20 cellular contexts compared by ENCODE assay signal in genomic region chr4:173125216-173125812, GRCh38. TPM values are rescaled to one million over a fixed set of nuclear protein-coding genes. Genes with fewer than 3 reads are reported as not detected.
DNase-seq lines count a peak whose midpoint lies in the region; ATAC-seq, FAIRE-seq and TF ChIP-seq lines count a peak whose summit lies in the region.
"Had no signal": no experiment of that assay in that cellular context is flagged by ENCODE, and none has a peak within 500 bp of the region (broad histone marks: within the 10 kb centered on the region; RNA-seq: fewer than 3 reads in every experiment).

No MANE protein-coding gene starts in this region.

- no peaks in the 10 kb centered on the region for H3K9me3 ChIP-seq in K562 (replicated peaks; ENCODE audit: control insufficient read depth, insufficient read depth, low read depth, low read length)
- H3K9me3 ChIP-seq: SJCRH30 had no signal

- no peak overlapping the region for H3K4me2 ChIP-seq in K562 (ENCODE audit: insufficient read depth, low read length)

- peak; percentile 26 for FAIRE-seq in K562 (lab: Jason Lieb, UNC)
- FAIRE-seq: RCC 7860 had no signal

- H3K79me2 ChIP-seq in K562 (ENCODE audit: control insufficient read depth, insufficient read depth, low read length) = no peaks in the 10 kb centered on the region

- intact Hi-C loops in K562 (cut with micrococcal nuclease) (no loop called here), cardiac septum (cut with DNase I) (no loop called here)

- no TSS peak for BruUV-seq in K562 (replicated peaks; lab: Mats Ljungman, UMichigan)

- H4K20me1 ChIP-seq in K562 (replicated peaks; ENCODE audit: control insufficient read depth, insufficient read depth, low read length) = no peaks in the 10 kb centered on the region

- DNase-seq in EH (ENCODE audit: low read depth) (peak; percentile 16), K562 (ENCODE audit: extremely low read depth in 1 of 4, low spot score in 3 of 4) (no peak), kidney tubule cell (ENCODE audit: low spot score) (peak; percentile 32), NCI-H1092 treated with DMSO at 0.1 percent for 48 hours (lab: John Stamatoyannopoulos, UW) (no peak), cardiac septum (ENCODE audit: low spot score) (no peak), GM13976 (ENCODE audit: low spot score) (no peak), NCI-H510A treated with DMSO at 0.1 percent for 48 hours (lab: John Stamatoyannopoulos, UW) (no peak)
- DNase-seq: 8988T, AML-193, H9, HFFc6, NCI-H1092, NCI-H1436 treated with DMSO at 0.1 percent for 48 hours, NCI-H1930, NCI-H510A, NCI-H774, SJCRH30 had no signal

- peaks cover 11 to 22% of the 10 kb centered on the region in 2 experiments; a peak in 3 of 5 replicates for H3K4me1 ChIP-seq in K562 (replicated peaks in 1 of 2; ENCODE audit: control insufficient read depth in 2 of 2, insufficient read depth in 2 of 2, low read length in 2 of 2)

- H3K4me3 ChIP-seq in K562 = no peak overlapping the region
- H3K4me3 ChIP-seq: SJCRH30 had no signal

- WGBS in K562 (ENCODE audit: insufficient coverage, low coverage, missing lambda C conversion rate) = 28% methylated on average over 4 of the region's 4 CpGs

- TF ChIP-seq CTCF in K562 (IDR thresholded peaks at IDR 0.05 in 2 of 3, conservative IDR thresholded peaks at IDR 0.05 in 1 of 3; ENCODE audit: insufficient read depth in 2 of 3, low read depth in 1 of 3, low read length in 3 of 3) (no peak), GM13976 (IDR thresholded peaks at IDR 0.05; ENCODE audit: borderline replicate concordance, control extremely low read depth, extremely low read depth, insufficient read depth, missing control alignments) (no peak)

- no peaks in the 10 kb centered on the region for H3K27me3 ChIP-seq in K562 (ENCODE audit: control insufficient read depth in 2 of 2, insufficient read depth in 2 of 2, low read length in 2 of 2)
- H3K27me3 ChIP-seq: SJCRH30 had no signal

- no peak for TF ChIP-seq RAD21 in K562 (CRISPR knock-in tag; conservative IDR thresholded peaks at IDR 0.05 in 1 of 2, IDR thresholded peaks at IDR 0.05 in 1 of 2)

- peak overlapping the region; percentile 47; the same call in 1 of the 2 replicates for H2AFZ ChIP-seq in K562 (ENCODE audit: low read depth, low read length)

- no peak for TF ChIP-seq EP300 in K562 (IDR thresholded peaks at IDR 0.05; ENCODE audit: low read length)

- H3K9ac ChIP-seq in K562 (ENCODE audit: insufficient read depth in 1 of 2, low read depth in 2 of 2, low read length in 2 of 2) = no peak overlapping the region

- CTCF ChIA-PET in K562 (lab: Yijun Ruan, JAX; ENCODE audit: low intra/inter-chr PET ratio) = no interaction called here

- POLR2A ChIA-PET in K562 (lab: Yijun Ruan, JAX) = no interaction called here

- TF ChIP-seq POLR2A in K562 (conservative IDR thresholded peaks at IDR 0.05) = no peak

- no peaks in the 10 kb centered on the region for H3K9me1 ChIP-seq in K562 (ENCODE audit: control insufficient read depth, insufficient read depth, low read length)

- in situ Hi-C loops in K562 (cut with MboI) = no loop called here
- in situ Hi-C loops in GM13976 (cut with MboI; ENCODE audit: low sequenced_read_pairs, unreplicated experiment) = no loop called here

- ATAC-seq in K562 = no peak; the same call in 2 of the 3 replicates

- no peaks in the 10 kb centered on the region for H3K36me3 ChIP-seq in K562 (ENCODE audit: control insufficient read depth, insufficient read depth, low read length)
- H3K36me3 ChIP-seq: SJCRH30 had no signal

- H3K27ac ChIP-seq in K562 (ENCODE audit: extremely low read depth, low read depth, low read length) = no peak overlapping the region
- H3K27ac ChIP-seq: C4-2B, SJCRH30 had no signal

TF ChIP-seq in PFSK-1, 5 proteins besides CTCF, POLR2A, EP300 and RAD21 (continues in another document):
- TF ChIP-seq POLR2AphosphoS5 (IDR thresholded peaks at IDR 0.05; ENCODE audit: low read depth, low read length) (no peak), REST (IDR thresholded peaks at IDR 0.05; ENCODE audit: insufficient read depth in 1 of 2, low read depth in 2 of 2, low read length in 2 of 2) (no peak), TAF1 (IDR thresholded peaks at IDR 0.05; ENCODE audit: borderline replicate concordance, insufficient read depth, low read length) (no peak), SIN3A (IDR thresholded peaks at IDR 0.05; ENCODE audit: borderline replicate concordance, insufficient read depth, low read length) (0 out of 2 replicates have a peak, but pooled peaks have one; percentile 19)

TF ChIP-seq in K562, 482 proteins besides CTCF, POLR2A, EP300 and RAD21 (continues in another document):
- TF ChIP-seq ARID1B (IDR thresholded peaks at IDR 0.05) = peak; percentile 36
- TF ChIP-seq HLTF (IDR thresholded peaks at IDR 0.05) = no peak
- TF ChIP-seq MEF2A (IDR thresholded peaks at IDR 0.05; ENCODE audit: control insufficient read depth, low read depth, low read length) = no peak
- no peak for TF ChIP-seq ZNF668 (CRISPR knock-in tag; IDR thresholded peaks at IDR 0.05)
- TF ChIP-seq NFE2 (IDR thresholded peaks at IDR 0.05; ENCODE audit: low read depth) = peak; percentile 30; the same call in 1 of the 2 replicates
- no peak for TF ChIP-seq RB1 (IDR thresholded peaks at IDR 0.05; ENCODE audit: low read depth)
- no peak for TF ChIP-seq SRSF9 (IDR thresholded peaks at IDR 0.05; ENCODE audit: borderline replicate concordance, low read depth, low read length)
- TF ChIP-seq HINFP (tag; conservative IDR thresholded peaks at IDR 0.05; ENCODE audit: low read depth) = no peak
- no peak for TF ChIP-seq STAT5A (IDR thresholded peaks at IDR 0.05; ENCODE audit: borderline replicate concordance, low read length)
- peak; percentile 29; the same call in 1 of the 2 replicates for TF ChIP-seq ATF3 (IDR thresholded peaks at IDR 0.05)
- TF ChIP-seq ATF3 (CRISPR knock-in tag; conservative IDR thresholded peaks at IDR 0.05) = no peak
- TF ChIP-seq PTTG1 (tag; IDR thresholded peaks at IDR 0.05; ENCODE audit: low read depth) = no peak
- TF ChIP-seq ARHGAP35 (IDR thresholded peaks at IDR 0.05; ENCODE audit: partially characterized antibody) = no peak
- TF ChIP-seq HMG20B (CRISPR knock-in tag; IDR thresholded peaks at IDR 0.05) = no peak
- TF ChIP-seq, protein P1, sequence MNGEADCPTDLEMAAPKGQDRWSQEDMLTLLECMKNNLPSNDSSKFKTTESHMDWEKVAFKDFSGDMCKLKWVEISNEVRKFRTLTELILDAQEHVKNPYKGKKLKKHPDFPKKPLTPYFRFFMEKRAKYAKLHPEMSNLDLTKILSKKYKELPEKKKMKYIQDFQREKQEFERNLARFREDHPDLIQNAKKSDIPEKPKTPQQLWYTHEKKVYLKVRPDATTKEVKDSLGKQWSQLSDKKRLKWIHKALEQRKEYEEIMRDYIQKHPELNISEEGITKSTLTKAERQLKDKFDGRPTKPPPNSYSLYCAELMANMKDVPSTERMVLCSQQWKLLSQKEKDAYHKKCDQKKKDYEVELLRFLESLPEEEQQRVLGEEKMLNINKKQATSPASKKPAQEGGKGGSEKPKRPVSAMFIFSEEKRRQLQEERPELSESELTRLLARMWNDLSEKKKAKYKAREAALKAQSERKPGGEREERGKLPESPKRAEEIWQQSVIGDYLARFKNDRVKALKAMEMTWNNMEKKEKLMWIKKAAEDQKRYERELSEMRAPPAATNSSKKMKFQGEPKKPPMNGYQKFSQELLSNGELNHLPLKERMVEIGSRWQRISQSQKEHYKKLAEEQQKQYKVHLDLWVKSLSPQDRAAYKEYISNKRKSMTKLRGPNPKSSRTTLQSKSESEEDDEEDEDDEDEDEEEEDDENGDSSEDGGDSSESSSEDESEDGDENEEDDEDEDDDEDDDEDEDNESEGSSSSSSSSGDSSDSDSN (IDR thresholded peaks at IDR 0.05; ENCODE audit: borderline replicate concordance in 1 of 2, low read depth in 2 of 2, low read length in 2 of 2) = no peak

RNA-seq across cellular contexts. Expression of gene GALNT7, which starts 43.3 kb away (rescaled TPM):
- 8.2 TPM for polyA plus RNA-seq in PFSK-1 (2012; ENCODE audit: insufficient read length, low read depth)
- total RNA-seq in K562 (2011; cell fraction: chromatin; rRNA removed; ENCODE audit: low replicate concordance) = 42.3 and 108 TPM in 2 replicates
- 23.0 and 36.6 TPM in 2 replicates for total RNA-seq in K562 (2011; cell fraction: nucleolus; rRNA removed)
- 55.6 and 77.9 TPM in 2 replicates for total RNA-seq in K562 (2011; cell fraction: nucleoplasm; rRNA removed)
- total RNA-seq in K562 (2014; rRNA removed) (17.7 and 19.4 TPM in 2 replicates), K562 (2014; rRNA removed; fragmentation: Illumina TruSeq; extraction: Trizol) (33.4 and 38.6 TPM in 2 replicates), K562 (2015; rRNA removed; fragmentation: Illumina TruSeq; extraction: Trizol) (31.8 and 38.7 TPM in 2 replicates), K562 (2021) (31.1 and 33.2 TPM in 2 replicates), cardiac septum (7.2 TPM)
- polyA plus RNA-seq in K562 (2011; rRNA removed) (21.3 and 33.2 TPM in 2 replicates), K562 (2014; fragmentation: Illumina TruSeq; extraction: Trizol) (27.3 and 32.8 TPM in 2 replicates), K562 (2014; fragmentation: Nextera tagmentation; extraction: Ambion mirVana) (10 to 100 TPM; 16.7 to 26.1 TPM), K562 (2014; rRNA removed) (21.1 and 21.6 TPM in 2 replicates)
- 4.3 and 9.6 TPM in 2 replicates for polyA plus RNA-seq in K562 (2011; cell fraction: cytosol; rRNA removed)
- polyA plus RNA-seq in K562 (2011; cell fraction: nucleus; rRNA removed) = 29.3 and 34.4 TPM in 2 replicates
- 21.2 and 27.6 TPM in 2 replicates for polyA plus RNA-seq in K562 (2012)
- 50.8 and 57.2 TPM in 2 replicates for polyA minus RNA-seq in K562 (2011; rRNA and poly(A)+ RNA removed)
- polyA minus RNA-seq in K562 (2011; cell fraction: cytosol; rRNA and poly(A)+ RNA removed) = 15.0 and 22.5 TPM in 2 replicates
- 31.9 and 40.0 TPM in 2 replicates for polyA minus RNA-seq in K562 (2011; cell fraction: nucleus; rRNA and poly(A)+ RNA removed)

Comparison
In these comparisons a context has a peak if more than half of its experiments do, and no peak if none do; other contexts are left out.
1. DNase-seq: peak in EH (single experiment) and kidney tubule cell (single experiment); none in K562 (0 of 4), NCI-H1092 treated with DMSO at 0.1 percent for 48 hours (single experiment), cardiac septum (single experiment), GM13976 (single experiment) and NCI-H510A treated with DMSO at 0.1 percent for 48 hours (single experiment).